8 cellular contexts compared by ENCODE assay signal in the genomic region with DNA sequence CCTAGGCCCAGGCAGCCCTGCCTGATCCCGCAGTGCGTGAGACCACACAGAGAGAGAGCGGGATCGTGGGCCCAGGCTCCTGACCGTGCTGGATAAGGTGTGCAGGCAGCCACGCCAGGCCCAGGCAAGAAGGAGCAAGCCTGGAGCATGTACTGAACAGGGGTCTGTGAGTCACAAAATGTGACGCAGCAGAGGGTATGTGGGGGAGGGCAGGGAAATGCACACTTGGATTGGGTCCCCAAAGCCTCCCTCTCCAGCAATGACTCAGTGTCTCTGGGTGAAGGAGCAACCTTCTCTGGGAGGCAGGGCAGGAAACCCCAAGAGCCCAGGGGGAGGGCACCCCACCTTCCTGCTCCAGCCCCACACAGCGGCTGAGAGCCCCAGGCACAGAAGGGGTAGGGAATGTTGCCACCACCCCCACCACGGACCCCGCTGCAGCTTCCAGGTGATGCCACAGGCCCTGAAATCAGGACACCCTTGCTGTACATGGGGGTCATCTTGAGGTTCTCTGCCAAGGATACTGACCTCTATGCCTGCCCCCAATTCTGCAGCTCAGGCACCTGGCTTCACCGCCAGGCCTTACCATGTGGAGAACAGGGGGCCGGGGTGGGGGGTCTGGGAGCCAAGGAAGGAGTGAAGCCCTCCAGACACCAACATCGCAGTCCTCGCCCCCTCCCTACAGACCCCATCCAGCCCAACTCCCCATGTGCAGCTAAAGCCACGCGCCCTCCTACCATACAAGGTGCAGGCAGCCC. TPM values are rescaled to one million over a fixed set of nuclear protein-coding genes. Genes with fewer than 3 reads are reported as not detected.
DNase-seq lines count a peak whose midpoint lies in the region; ATAC-seq, FAIRE-seq and TF ChIP-seq lines count a peak whose summit lies in the region.

No MANE protein-coding gene starts in this region.

- TF ChIP-seq POLR2A in NB4 (IDR thresholded peaks at IDR 0.05; ENCODE audit: extremely low read depth, insufficient read length) = no peak

- peaks cover 0 to 10% (median 4%) of the 10 kb centered on the region in 7 donors for H3K9me3 Mint-ChIP-seq in CD14-positive monocyte

- no peak for TF ChIP-seq CTCF in CD14-positive monocyte (IDR thresholded peaks at IDR 0.05)
- TF ChIP-seq CTCF in NB4 (IDR thresholded peaks at IDR 0.05; ENCODE audit: low read depth, low read length) = no peak
- no peak for TF ChIP-seq CTCF in brain microvascular endothelial cell (IDR thresholded peaks at IDR 0.05; ENCODE audit: low read depth, low read length, missing control alignments)
- TF ChIP-seq CTCF in kidney (IDR thresholded peaks at IDR 0.05; ENCODE audit: borderline replicate concordance, extremely low read depth, insufficient read depth) = no peak

- in situ Hi-C loops in brain microvascular endothelial cell (cut with HindIII; ENCODE audit: low pct_ligation_motif_present, low sequenced_read_pairs) = loop anchor here (10.0 kb wide), 1 partner anchor 199 kb away; no protein-coding TSS in a partner anchor

- no peaks in the 10 kb centered on the region for H3K9me3 ChIP-seq in kidney (ENCODE audit: control insufficient read depth in 1 of 2, low read length in 2 of 2)

- DNase-seq in CD14-positive monocyte (ENCODE audit: low spot score) (peak; percentile 42), NB4 (ENCODE audit: low read depth) (peak; percentile 64), brain microvascular endothelial cell (peak; percentile 92), kidney (peak; percentile 80), NCI-H1105 treated with DMSO at 0.1 percent for 48 hours (lab: John Stamatoyannopoulos, UW) (no peak)
- peak; percentile 47 for DNase-seq in stimulated activated naive CD8-positive, alpha-beta T cell treated with anti-CD3 and anti-CD28 coated beads, Interleukin-15, Interleukin-2, amounts not matched to agents 100 U/mL and 50 U/mL, for 24 hours
- DNase-seq in stimulated activated naive CD4-positive, alpha-beta T cell treated with Interleukin-2 at 50 U/mL for 16 hours (lab: John Stamatoyannopoulos, UW) = no peak

- H3K36me3 Mint-ChIP-seq in CD14-positive monocyte = peaks cover 0 to 2% of the 10 kb centered on the region in 2 donors

- no peaks in the 10 kb centered on the region for H3K27me3 ChIP-seq in brain microvascular endothelial cell (replicated peaks)

- H3K4me1 Mint-ChIP-seq in CD14-positive monocyte = peaks cover 7% of the 10 kb centered on the region

- peaks cover 34 to 65% (median 46%) of the 10 kb centered on the region in 3 donors for H3K27me3 Mint-ChIP-seq in CD14-positive monocyte (ENCODE audit: low read depth in 3 of 3)

- no peak overlapping the region for H3K9ac ChIP-seq in kidney (ENCODE audit: low read length in 2 of 2)

- H3K36me3 ChIP-seq in brain microvascular endothelial cell (replicated peaks) = no peaks in the 10 kb centered on the region
- no peaks in the 10 kb centered on the region for H3K36me3 ChIP-seq in kidney (ENCODE audit: control insufficient read depth in 1 of 2, insufficient read depth in 2 of 2, low read length in 2 of 2)

- peaks cover 3 to 9% of the 10 kb centered on the region in 2 donors for H3K4me1 ChIP-seq in kidney (ENCODE audit: control insufficient read depth in 1 of 2, insufficient read depth in 1 of 2, low read depth in 1 of 2, low read length in 2 of 2)

- H3K4me3 ChIP-seq in NB4 (ENCODE audit: low read depth, low read length) (no peak overlapping the region), brain microvascular endothelial cell (ENCODE audit: low read depth, low read length) (peak overlapping the region; percentile 59), kidney (ENCODE audit: low read length in 2 of 2) (peak overlapping the region in 1 of 2 donors; percentile 41)

- FAIRE-seq in kidney (lab: Jason Lieb, UNC) = no peak

- intact Hi-C loops in CD14-positive monocyte (cut with micrococcal nuclease) = loop anchor here in 1 of 2 donors (10.0 kb wide), 1 partner anchor 199 kb away; no protein-coding TSS in a partner anchor
- intact Hi-C loops in kidney (cut with DNase I) = no loop called here

- peak; percentile 45 for ATAC-seq in stimulated activated naive CD8-positive, alpha-beta T cell treated with anti-CD3 and anti-CD28 coated beads, Interleukin-15, Interleukin-2, amounts not matched to agents 100 U/mL and 50 U/mL, for 24 hours
- ATAC-seq in HG03135 (IDR thresholded peaks at IDR 0.05; ENCODE audit: unreplicated experiment) = no peak

- peak overlapping the region; percentile 85 for H3K27ac ChIP-seq in brain microvascular endothelial cell
- no peak overlapping the region for H3K27ac ChIP-seq in kidney (ENCODE audit: low read depth in 2 of 2, low read length in 2 of 2)

- peak overlapping the region in 1 of 7 donors; percentile 46 for H3K27ac Mint-ChIP-seq in CD14-positive monocyte

- peak overlapping the region; percentile 75 to 87 for H3K4me3 Mint-ChIP-seq in CD14-positive monocyte

RNA-seq across cellular contexts. Expression of a gene that starts 1.3 kb away (rescaled TPM):
- polyA plus RNA-seq in CD14-positive monocyte = not detected
- 124 TPM for total RNA-seq in kidney
- polyA plus RNA-seq in kidney (ENCODE audit: insufficient read depth, low read depth, low replicate concordance) = 18.4 TPM

Comparison
In these comparisons a context has a peak if more than half of its experiments do, and no peak if none do; other contexts are left out.
1. DNase-seq: peak in CD14-positive monocyte (single experiment), NB4 (single experiment), brain microvascular endothelial cell (single experiment), kidney (single experiment) and stimulated activated naive CD8-positive, alpha-beta T cell treated with anti-CD3 and anti-CD28 coated beads, Interleukin-15, Interleukin-2, amounts not matched to agents 100 U/mL and 50 U/mL, for 24 hours (single experiment); none in stimulated activated naive CD4-positive, alpha-beta T cell treated with Interleukin-2 at 50 U/mL for 16 hours (single experiment) and NCI-H1105 treated with DMSO at 0.1 percent for 48 hours (single experiment).
2. RNA of a gene that starts 1.3 kb away (polyA plus RNA-seq): 18.4 TPM in kidney (single experiment); not detected in CD14-positive monocyte; every median in the first group is over 10 times any median in the second.